6 cellular contexts compared by ENCODE assay signal in the genomic region with DNA sequence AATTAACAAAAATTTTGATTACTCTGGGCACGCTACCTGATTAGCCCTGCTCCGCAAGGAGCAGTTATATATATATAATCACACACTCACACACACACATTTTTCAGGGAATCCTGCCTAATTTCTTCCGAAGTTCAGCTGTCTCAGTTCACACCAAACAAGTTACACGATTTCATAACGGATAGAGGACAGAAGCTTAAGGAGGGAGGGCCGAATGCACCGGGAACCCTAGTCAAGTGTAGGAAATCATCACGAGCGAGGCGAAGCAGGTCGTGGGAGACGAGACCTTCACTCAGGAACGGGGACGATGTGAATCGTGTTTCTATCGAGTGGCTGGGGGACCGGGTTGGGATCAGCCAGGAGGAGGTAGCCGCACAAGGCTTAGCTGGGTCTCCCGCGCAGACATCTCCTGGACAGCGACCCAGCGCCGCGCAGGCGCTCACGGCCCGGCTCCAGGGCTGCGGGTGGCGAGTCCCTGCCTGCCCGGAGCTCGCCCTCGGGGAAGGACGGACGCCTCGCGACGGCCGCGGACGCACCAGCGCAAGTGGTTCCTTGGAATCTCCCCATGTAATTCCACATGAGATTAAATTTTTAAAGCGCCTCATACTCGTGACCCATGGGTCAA. TPM values are rescaled to one million over a fixed set of nuclear protein-coding genes. Genes with fewer than 3 reads are reported as not detected.
DNase-seq lines count a peak whose midpoint lies in the region; ATAC-seq, FAIRE-seq and TF ChIP-seq lines count a peak whose summit lies in the region.
"Not testable (repeated sequence)": the region's sequence is repeated elsewhere in the genome, so short reads cannot be mapped to it uniquely, and the experiment has no call there.

No MANE protein-coding gene starts in this region.

- H3K27me3 ChIP-seq in IMR-90 (ENCODE audit: control insufficient read depth, insufficient read depth, low read length); RWPE2 (ENCODE audit: insufficient read depth, poor library complexity, severe bottlenecking); K562 (ENCODE audit: control insufficient read depth in 2 of 2, insufficient read depth in 2 of 2, low read length in 2 of 2); HepG2 (ENCODE audit: control insufficient read depth in 1 of 2, insufficient read depth in 2 of 2, low read length in 2 of 2); upper lobe of right lung: not testable (repeated sequence)

- H2AK5ac ChIP-seq in IMR-90 (ENCODE audit: low read depth, low read length) = not testable (repeated sequence)

- not testable (repeated sequence) for H2AFZ ChIP-seq in IMR-90 (replicated peaks; ENCODE audit: low read length, poor library complexity); K562 (ENCODE audit: low read depth, low read length); HepG2 (ENCODE audit: low read length)

- not testable (repeated sequence) for H3K14ac ChIP-seq in IMR-90 (replicated peaks; ENCODE audit: low read depth, low read length)

- intact Hi-C loops in IMR-90 (cut with micrococcal nuclease); K562 (cut with micrococcal nuclease); HepG2 (cut with micrococcal nuclease; ENCODE audit: unreplicated experiment); upper lobe of right lung (cut with DNase I): not testable (repeated sequence)

- not testable (repeated sequence) for H4K91ac ChIP-seq in IMR-90 (ENCODE audit: insufficient read depth, low read depth, low read length)

- H2BK15ac ChIP-seq in IMR-90 (ENCODE audit: low read depth, low read length) = not testable (repeated sequence)

- H3K56ac ChIP-seq in IMR-90 (ENCODE audit: extremely low read depth, insufficient read depth, low read length) = not testable (repeated sequence)

- POLR2A ChIA-PET in IMR-90 (lab: Charles Lee; ENCODE audit: unreplicated experiment); K562 (lab: Yijun Ruan, JAX); HepG2 (lab: Yijun Ruan, JAX): not testable (repeated sequence)

- H2BK20ac ChIP-seq in IMR-90 (ENCODE audit: low read depth, low read length) = not testable (repeated sequence)

- H2BK120ac ChIP-seq in IMR-90 (ENCODE audit: low read depth, low read length) = not testable (repeated sequence)

- H4K8ac ChIP-seq in IMR-90 (ENCODE audit: low read depth in 2 of 2, low read length in 2 of 2) = not testable (repeated sequence)

- not testable (repeated sequence) for TF ChIP-seq CTCF in D721Med (IDR thresholded peaks at IDR 0.05; ENCODE audit: insufficient read depth, missing control alignments); IMR-90 (conservative IDR thresholded peaks at IDR 0.05; ENCODE audit: low read depth, low read length); RWPE2 (IDR thresholded peaks at IDR 0.05; ENCODE audit: poor library complexity, severe bottlenecking); K562 (IDR thresholded peaks at IDR 0.05 in 2 of 3, conservative IDR thresholded peaks at IDR 0.05 in 1 of 3; ENCODE audit: insufficient read depth in 2 of 3, low read depth in 1 of 3, low read length in 3 of 3); HepG2 (CRISPR knock-in tag; IDR thresholded peaks at IDR 0.05); upper lobe of right lung (IDR thresholded peaks at IDR 0.05)

- ATAC-seq in IMR-90 (ENCODE audit: low read depth) (peak; percentile 74), RWPE2 (ENCODE audit: low read depth) (peak; percentile 86), K562 (peak; percentile 98), HepG2 (peak; percentile 86), upper lobe of right lung (peak; percentile 51)

- dilution Hi-C loops in IMR-90 (cut with HindIII; ENCODE audit: low sequenced_read_pairs, unreplicated experiment) = not testable (repeated sequence)

- in situ Hi-C loops in IMR-90 (cut with MboI; ENCODE audit: low sequenced_read_pairs); K562 (cut with MboI); HepG2 (cut with HindIII; ENCODE audit: extremely low pct_ligation_motif_present, low pct_unique_long_range_greater_than_20kb): not testable (repeated sequence)

- H3K27ac ChIP-seq in IMR-90 (ENCODE audit: insufficient read depth, low read length); RWPE2 (ENCODE audit: poor library complexity, severe bottlenecking); K562 (ENCODE audit: extremely low read depth, low read depth, low read length); HepG2 (ENCODE audit: extremely low read length, insufficient read depth, low read length); upper lobe of right lung: not testable (repeated sequence)

- H3K79me1 ChIP-seq in IMR-90 (ENCODE audit: low read depth in 1 of 2, low read length in 2 of 2) = not testable (repeated sequence)

- H3K4me1 ChIP-seq in IMR-90 (ENCODE audit: control insufficient read depth, insufficient read depth, low read length); RWPE2 (ENCODE audit: insufficient read depth, poor library complexity, severe bottlenecking); K562 (replicated peaks in 1 of 2; ENCODE audit: control insufficient read depth in 2 of 2, insufficient read depth in 2 of 2, low read length in 2 of 2); HepG2 (ENCODE audit: insufficient read depth, low read length); upper lobe of right lung: not testable (repeated sequence)

- BruUV-seq in IMR-90 (replicated peaks; lab: Mats Ljungman, UMichigan); K562 (replicated peaks; lab: Mats Ljungman, UMichigan); HepG2 (replicated peaks; lab: Mats Ljungman, UMichigan): not testable (repeated sequence)

- H3K4me2 ChIP-seq in IMR-90 (ENCODE audit: low read depth, low read length); K562 (ENCODE audit: insufficient read depth, low read length); HepG2 (ENCODE audit: low read depth, low read length): not testable (repeated sequence)

- WGBS in IMR-90 (ENCODE audit: extremely low coverage in 2 of 2, insufficient read length in 1 of 2), 2 experiments = no CpG with 5 or more reads among the region's 43 CpGs
- WGBS in K562 (ENCODE audit: insufficient coverage, low coverage, missing lambda C conversion rate) = no CpG with 5 or more reads among the region's 43 CpGs
- WGBS in HepG2 (ENCODE audit: low lambda C conversion rate) = no CpG with 5 or more reads among the region's 43 CpGs

- not testable (repeated sequence) for TF ChIP-seq RAD21 in IMR-90 (IDR thresholded peaks at IDR 0.05; ENCODE audit: low read length); K562 (CRISPR knock-in tag; conservative IDR thresholded peaks at IDR 0.05 in 1 of 2, IDR thresholded peaks at IDR 0.05 in 1 of 2); HepG2 (CRISPR knock-in tag; IDR thresholded peaks at IDR 0.05)

- not testable (repeated sequence) for TF ChIP-seq EP300 in K562 (IDR thresholded peaks at IDR 0.05; ENCODE audit: low read length); HepG2 (IDR thresholded peaks at IDR 0.05; ENCODE audit: low read depth in 2 of 2, low read length in 2 of 2); HepG2 (CRISPR knock-in tag; IDR thresholded peaks at IDR 0.05; ENCODE audit: borderline replicate concordance)

- not testable (repeated sequence) for H4K20me1 ChIP-seq in IMR-90 (ENCODE audit: insufficient read depth, low read length); K562 (replicated peaks; ENCODE audit: control insufficient read depth, insufficient read depth, low read length); HepG2 (ENCODE audit: insufficient read depth, low read length)

- H3K23ac ChIP-seq in IMR-90 (ENCODE audit: low read depth, low read length) = not testable (repeated sequence)

- H2BK5ac ChIP-seq in IMR-90 (ENCODE audit: low read depth, low read length, poor library complexity, severe bottlenecking) = not testable (repeated sequence)

- H3K4ac ChIP-seq in IMR-90 (ENCODE audit: low read depth, low read length) = not testable (repeated sequence)

- H3K18ac ChIP-seq in IMR-90 (ENCODE audit: low read depth, low read length) = not testable (repeated sequence)

- H2AK9ac ChIP-seq in IMR-90 (replicated peaks; ENCODE audit: low read depth, low read length, poor library complexity) = not testable (repeated sequence)

- not testable (repeated sequence) for H3K79me2 ChIP-seq in K562 (ENCODE audit: control insufficient read depth, insufficient read depth, low read length); HepG2 (ENCODE audit: insufficient read depth, low read length)

- DNase-seq in D721Med (ENCODE audit: insufficient read length, low spot score); IMR-90; RWPE2 (ENCODE audit: low spot score); K562 (ENCODE audit: extremely low read depth in 1 of 4, low spot score in 3 of 4); HepG2 (ENCODE audit: low spot score); upper lobe of right lung: not testable (repeated sequence)

- H3K9ac ChIP-seq in IMR-90 (ENCODE audit: low read depth, low read length); K562 (ENCODE audit: insufficient read depth in 1 of 2, low read depth in 2 of 2, low read length in 2 of 2); HepG2 (ENCODE audit: insufficient read depth, low read depth, low read length): not testable (repeated sequence)

- not testable (repeated sequence) for H3K36me3 ChIP-seq in IMR-90 (ENCODE audit: control insufficient read depth, insufficient read depth, low read length); RWPE2 (ENCODE audit: low read depth); K562 (ENCODE audit: control insufficient read depth, insufficient read depth, low read length); HepG2 (replicated peaks in 1 of 2; ENCODE audit: control insufficient read depth in 1 of 2, insufficient read depth in 2 of 2, low read length in 2 of 2); upper lobe of right lung

- H3K4me3 ChIP-seq in IMR-90 (ENCODE audit: insufficient read depth, low read depth, low read length); RWPE2 (ENCODE audit: severe bottlenecking); K562; HepG2 (replicated peaks in 1 of 3; ENCODE audit: insufficient read depth in 1 of 3, low read depth in 2 of 3, low read length in 3 of 3); upper lobe of right lung: not testable (repeated sequence)

- H3K9me3 ChIP-seq in IMR-90 (ENCODE audit: control insufficient read depth, insufficient read depth, low read length); RWPE2 (ENCODE audit: severe bottlenecking); K562 (replicated peaks; ENCODE audit: control insufficient read depth, insufficient read depth, low read depth, low read length); HepG2 (ENCODE audit: low read length); upper lobe of right lung: not testable (repeated sequence)

- not testable (repeated sequence) for H4K5ac ChIP-seq in IMR-90 (ENCODE audit: low read depth, low read length)

- FAIRE-seq in D721Med (lab: Jason Lieb, UNC) = peak; percentile 46
- FAIRE-seq in K562 (lab: Jason Lieb, UNC); HepG2 (lab: Jason Lieb, UNC): not testable (repeated sequence)

- not testable (repeated sequence) for H3K9me1 ChIP-seq in IMR-90 (ENCODE audit: insufficient read depth, low read length); K562 (ENCODE audit: control insufficient read depth, insufficient read depth, low read length)

- CTCF ChIA-PET in IMR-90 (lab: Yijun Ruan, JAX); K562 (lab: Yijun Ruan, JAX; ENCODE audit: low intra/inter-chr PET ratio); HepG2 (lab: Yijun Ruan, JAX; ENCODE audit: low intra/inter-chr PET ratio, low total read pairs): not testable (repeated sequence)

- not testable (repeated sequence) for TF ChIP-seq POLR2A in IMR-90 (IDR thresholded peaks at IDR 0.05; ENCODE audit: low read depth, low read length); K562 (conservative IDR thresholded peaks at IDR 0.05); HepG2 (IDR thresholded peaks at IDR 0.05; ENCODE audit: insufficient read depth in 1 of 2, low read depth in 2 of 2, low read length in 2 of 2)

RNA-seq across cellular contexts. Expression of a gene that starts 29.9 kb away (rescaled TPM):
- total RNA-seq in IMR-90 (2012; rRNA removed) = 18.9 and 23.3 TPM in 2 replicates
- polyA plus RNA-seq in IMR-90 (2012; rRNA removed) = 3.1 and 5.3 TPM in 2 replicates
- 0.78 and 0.87 TPM in 2 replicates for polyA plus RNA-seq in IMR-90 (2012; cell fraction: cytosol; rRNA removed)
- polyA plus RNA-seq in IMR-90 (2012; cell fraction: nucleus; rRNA removed; ENCODE audit: low replicate concordance) = 2.8 and 10.0 TPM in 2 replicates
- total RNA-seq in K562 (2011; cell fraction: chromatin; rRNA removed; ENCODE audit: low replicate concordance) = 8.3 and 23.3 TPM in 2 replicates
- 13.7 and 20.0 TPM in 2 replicates for total RNA-seq in K562 (2011; cell fraction: nucleolus; rRNA removed)
- total RNA-seq in K562 (2011; cell fraction: nucleoplasm; rRNA removed) = 11.3 and 14.8 TPM in 2 replicates
- 11.6 and 12.4 TPM in 2 replicates for total RNA-seq in K562 (2014; rRNA removed)
- total RNA-seq in K562 (2014; rRNA removed; fragmentation: Illumina TruSeq; extraction: Trizol) = 24.0 and 27.2 TPM in 2 replicates
- 25.2 and 26.4 TPM in 2 replicates for total RNA-seq in K562 (2015; rRNA removed; fragmentation: Illumina TruSeq; extraction: Trizol)
- total RNA-seq in K562 (2021) = 29.2 and 31.2 TPM in 2 replicates
- polyA plus RNA-seq in K562 (2011; rRNA removed) = 21.9 and 24.8 TPM in 2 replicates
- polyA plus RNA-seq in K562 (2011; cell fraction: cytosol; rRNA removed) = 3.9 and 6.5 TPM in 2 replicates
- polyA plus RNA-seq in K562 (2011; cell fraction: nucleus; rRNA removed) = 20.4 and 22.7 TPM in 2 replicates
- polyA plus RNA-seq in K562 (2012) = 10.6 and 17.4 TPM in 2 replicates
- 17.8 and 18.7 TPM in 2 replicates for polyA plus RNA-seq in K562 (2014; fragmentation: Illumina TruSeq; extraction: Trizol)
- polyA plus RNA-seq in K562 (2014; fragmentation: Nextera tagmentation; extraction: Ambion mirVana) = 1 to 10 TPM; 4.7 to 7.1 TPM
- polyA plus RNA-seq in K562 (2014; rRNA removed) = 12.4 and 14.6 TPM in 2 replicates
- polyA minus RNA-seq in K562 (2011; rRNA and poly(A)+ RNA removed) = 18.8 and 21.8 TPM in 2 replicates
- 9.3 and 10.4 TPM in 2 replicates for polyA minus RNA-seq in K562 (2011; cell fraction: cytosol; rRNA and poly(A)+ RNA removed)
- polyA minus RNA-seq in K562 (2011; cell fraction: nucleus; rRNA and poly(A)+ RNA removed) = 15.6 and 21.7 TPM in 2 replicates
- total RNA-seq in HepG2 (2016; rRNA removed; fragmentation: Illumina TruSeq; extraction: Trizol) = 22.8 and 35.0 TPM in 2 replicates
- total RNA-seq in HepG2 (2016; cell fraction: cytosol; rRNA removed; fragmentation: Illumina TruSeq; extraction: Trizol; ENCODE audit: low read depth) = 2.0 and 2.8 TPM in 2 replicates
- total RNA-seq in HepG2 (2016; cell fraction: insoluble cytoplasmic fraction; rRNA removed; fragmentation: Illumina TruSeq; extraction: Trizol) = 22.8 and 33.7 TPM in 2 replicates
- total RNA-seq in HepG2 (2016; cell fraction: membrane; rRNA removed; fragmentation: Illumina TruSeq; extraction: Trizol) = 10.6 and 11.6 TPM in 2 replicates
- 23.7 and 24.9 TPM in 2 replicates for total RNA-seq in HepG2 (2016; cell fraction: nucleus; rRNA removed; fragmentation: Illumina TruSeq; extraction: Trizol)
- polyA plus RNA-seq in HepG2 (2011; rRNA removed) = 8.3 and 8.5 TPM in 2 replicates
- 3.0 and 5.0 TPM in 2 replicates for polyA plus RNA-seq in HepG2 (2011; cell fraction: cytosol; rRNA removed)
- polyA plus RNA-seq in HepG2 (2011; cell fraction: nucleus; rRNA removed) = 11.1 and 13.3 TPM in 2 replicates
- polyA plus RNA-seq in HepG2 (2012) = 12.5 and 13.2 TPM in 2 replicates
- polyA plus RNA-seq in HepG2 (2016; cell fraction: cytosol; fragmentation: Illumina TruSeq; extraction: Trizol; ENCODE audit: low read depth) = 0.60 and 0.61 TPM in 2 replicates
- 15.9 and 18.7 TPM in 2 replicates for polyA plus RNA-seq in HepG2 (2016; cell fraction: insoluble cytoplasmic fraction; fragmentation: Illumina TruSeq; extraction: Trizol; ENCODE audit: low read depth)
- 2.9 and 3.1 TPM in 2 replicates for polyA plus RNA-seq in HepG2 (2016; cell fraction: membrane; fragmentation: Illumina TruSeq; extraction: Trizol; ENCODE audit: low read depth)
- polyA plus RNA-seq in HepG2 (2016; cell fraction: nucleus; fragmentation: Illumina TruSeq; extraction: Trizol; ENCODE audit: insufficient read depth, low read depth) = 20.1 and 21.2 TPM in 2 replicates
- polyA minus RNA-seq in HepG2 (2011; rRNA and poly(A)+ RNA removed; ENCODE audit: low replicate concordance) = 19.1 and 26.3 TPM in 2 replicates
- 9.1 and 11.3 TPM in 2 replicates for polyA minus RNA-seq in HepG2 (2011; cell fraction: cytosol; rRNA and poly(A)+ RNA removed)
- polyA minus RNA-seq in HepG2 (2011; cell fraction: nucleus; rRNA and poly(A)+ RNA removed) = 35.5 and 35.9 TPM in 2 replicates
- 24.7 TPM for total RNA-seq in upper lobe of right lung
